In genomic region chr20:55264825-55265224, GRCh38 we compare ENCODE assay signal across 21 cellular contexts.
"Had no signal": no experiment of that assay in that cellular context is flagged by ENCODE, and none has a peak within 500 bp of the region (broad histone marks: within the 10 kb centered on the region; RNA-seq: fewer than 3 reads in every experiment).

No MANE protein-coding gene starts in this region.

- H3K4me1 ChIP-seq: foreskin keratinocyte, right atrium auricular region, sigmoid colon, suprapubic skin, thyroid gland had no signal

- DNase-seq: effector CD4-positive, alpha-beta T cell; endodermal cell; erythroblast; foreskin keratinocyte; head of caudate nucleus; kidney; naive thymus-derived CD4-positive, alpha-beta T cell; posterior cingulate gyrus; sigmoid colon; stimulated activated CD4-positive, alpha-beta T cell treated with anti-CD3 and anti-CD28 coated beads, Interleukin-2, amount 100 ng/mL, for 24 hours; stimulated activated CD4-positive, alpha-beta T cell treated with anti-CD3 and anti-CD28 coated beads, Interleukin-4, amount 100 ng/mL, for 4 hours; stimulated activated naive CD4-positive, alpha-beta T cell; thyroid gland had no signal

- H3K27ac ChIP-seq: coronary artery, foreskin keratinocyte, hepatocyte, neutrophil, right atrium auricular region, sigmoid colon, skin epidermis, suprapubic skin, thyroid gland had no signal

- H3K27me3 ChIP-seq: foreskin keratinocyte, hepatocyte, neutrophil, right atrium auricular region, sigmoid colon, suprapubic skin, thyroid gland had no signal

- H3K9me3 ChIP-seq: neutrophil, right atrium auricular region, sigmoid colon, suprapubic skin, thyroid gland had no signal

- ATAC-seq: foreskin keratinocyte; naive thymus-derived CD4-positive, alpha-beta T cell had no signal

- FAIRE-seq: endothelial cell of umbilical vein, kidney, urothelium cell line had no signal

- H3K4me3 ChIP-seq: coronary artery, hepatocyte, right atrium auricular region, sigmoid colon, skin epidermis, suprapubic skin, thyroid gland had no signal

- H3K36me3 ChIP-seq: neutrophil, right atrium auricular region, sigmoid colon, suprapubic skin, thyroid gland had no signal
